Comparison of ENCODE assay signal across 23 cellular contexts in genomic region chr14:100084591-100084990, GRCh38. TPM values are rescaled to one million over a fixed set of nuclear protein-coding genes. Genes with fewer than 3 reads are reported as not detected.
DNase-seq lines count a peak whose midpoint lies in the region; ATAC-seq and TF ChIP-seq lines count a peak whose summit lies in the region.
"Had no signal": no experiment of that assay in that cellular context is flagged by ENCODE, and none has a peak within 500 bp of the region (broad histone marks: within the 10 kb centered on the region; RNA-seq: fewer than 3 reads in every experiment).

No MANE protein-coding gene starts in this region.

- H3K27ac Mint-ChIP-seq in T-cell (peak overlapping the region; percentile 95 to 97), type B pancreatic cell (no peak overlapping the region)
- peak overlapping the region; percentile 90 for H3K27ac Mint-ChIP-seq in activated naive CD8-positive, alpha-beta T cell treated with anti-CD3 and anti-CD28 coated beads, Interleukin-2, amount 50 U/mL, for 24 hours
- H3K27ac Mint-ChIP-seq: neural progenitor cell had no signal

- H3K27me3 Mint-ChIP-seq in activated T-cell treated with anti-CD3 and anti-CD28 coated beads, Interleukin-2, amount 50 U/mL, for 4 hours (ENCODE audit: low read depth) = no peaks in the 10 kb centered on the region
- H3K27me3 Mint-ChIP-seq in T-cell = no peaks in the 10 kb centered on the region
- no peaks in the 10 kb centered on the region for H3K27me3 Mint-ChIP-seq in activated naive CD8-positive, alpha-beta T cell treated with anti-CD3 and anti-CD28 coated beads, Interleukin-2, amount 50 U/mL, for 24 hours
- no peaks in the 10 kb centered on the region for H3K27me3 Mint-ChIP-seq in type B pancreatic cell

- no peaks in the 10 kb centered on the region for H3K9me3 Mint-ChIP-seq in activated T-cell treated with anti-CD3 and anti-CD28 coated beads, Interleukin-2, amount 50 U/mL, for 4 hours
- H3K9me3 Mint-ChIP-seq in T-cell (no peaks in the 10 kb centered on the region), type B pancreatic cell (no peaks in the 10 kb centered on the region)
- H3K9me3 Mint-ChIP-seq in activated naive CD8-positive, alpha-beta T cell treated with anti-CD3 and anti-CD28 coated beads, Interleukin-2, amount 50 U/mL, for 24 hours = no peaks in the 10 kb centered on the region

- no peak overlapping the region for H3K27ac ChIP-seq in psoas muscle
- H3K27ac ChIP-seq: cardiac muscle cell, gastrocnemius medialis, HL-60, neural progenitor cell, thoracic aorta, WERI-Rb-1 had no signal

- peaks cover 37% of the 10 kb centered on the region for H3K36me3 Mint-ChIP-seq in activated T-cell treated with anti-CD3 and anti-CD28 coated beads, Interleukin-2, amount 50 U/mL, for 4 hours (ENCODE audit: insufficient read depth)
- H3K36me3 Mint-ChIP-seq in T-cell (peaks cover 66% of the 10 kb centered on the region), type B pancreatic cell (peaks cover 19% of the 10 kb centered on the region)
- H3K36me3 Mint-ChIP-seq in activated naive CD8-positive, alpha-beta T cell treated with anti-CD3 and anti-CD28 coated beads, Interleukin-2, amount 50 U/mL, for 24 hours (ENCODE audit: low read depth) = peaks cover 70% of the 10 kb centered on the region

- POLR2A ChIA-PET in T-cell (lab: Charles Lee) = interaction anchor here (0.6 to 2.7 kb wide), 8 partner anchors 11 to 150 kb away, joined by 3 to 14 read pairs (median 7); partner anchors contain the start of gene EVL (in 1 of the 2)

- 84 to 89% (median 85%) methylated on average over 10 of the region's 10 CpGs for WGBS in psoas muscle, 3 donors

- no peak for DNase-seq in activated T-cell treated with anti-CD3 and anti-CD28 coated beads, Interleukin-2, amount 50 U/mL, for 4 hours
- no peak for DNase-seq in activated T-cell treated with anti-CD3 and anti-CD28 coated beads, Interleukin-2, amount 50 U/mL, for 1 hour
- DNase-seq in T-cell = no peak
- no peak for DNase-seq in activated naive CD8-positive, alpha-beta T cell treated with anti-CD3 and anti-CD28 coated beads, Interleukin-2, amount 50 U/mL, for 24 hours
- DNase-seq in stimulated activated CD8-positive, alpha-beta memory T cell treated with anti-CD3 and anti-CD28 coated beads, Interleukin-4, amount 100 ng/mL, for 48 hours = peak; percentile 22
- DNase-seq in psoas muscle = no peak
- DNase-seq in type B pancreatic cell (ENCODE audit: extremely low spot score, unreplicated experiment) = no peak
- DNase-seq: amygdala, DMS79, gastrocnemius medialis, IMR-90, mesendoderm, MM.1S, NCI-H774, OCI-M1, SIG-M5, WERI-Rb-1 had no signal

- intact Hi-C loops in psoas muscle (cut with DNase I) = no loop called here

- H3K36me3 ChIP-seq in psoas muscle (ENCODE audit: insufficient read depth in 1 of 2, low read depth in 1 of 2) = peaks cover 0 to 27% of the 10 kb centered on the region in 2 donors
- H3K36me3 ChIP-seq: gastrocnemius medialis, neural progenitor cell, thoracic aorta had no signal

- no peak for TF ChIP-seq CTCF in psoas muscle (IDR thresholded peaks at IDR 0.05)
- TF ChIP-seq CTCF in type B pancreatic cell (conservative IDR thresholded peaks at IDR 0.05) = no peak

- H3K9me3 ChIP-seq in psoas muscle = no peaks in the 10 kb centered on the region
- H3K9me3 ChIP-seq: gastrocnemius medialis, thoracic aorta had no signal

- no peak for ATAC-seq in activated T-cell treated with anti-CD3 and anti-CD28 coated beads, Interleukin-2, amount 50 U/mL, for 4 hours
- ATAC-seq in T-cell (replicated peaks in 1 of 4) = no peak
- ATAC-seq in activated naive CD8-positive, alpha-beta T cell treated with anti-CD3 and anti-CD28 coated beads, Interleukin-2, amount 50 U/mL, for 24 hours = no peak
- ATAC-seq in HG02623 (IDR thresholded peaks at IDR 0.05; ENCODE audit: unreplicated experiment) = no peak
- ATAC-seq in psoas muscle = no peak
- ATAC-seq: gastrocnemius medialis, HCT116 had no signal

- peak overlapping the region; percentile 23 for H3K4me3 Mint-ChIP-seq in activated T-cell treated with anti-CD3 and anti-CD28 coated beads, Interleukin-2, amount 50 U/mL, for 4 hours
- H3K4me3 Mint-ChIP-seq in T-cell (peak overlapping the region; percentile 49 to 87 (median 59)), type B pancreatic cell (no peak overlapping the region)
- peak overlapping the region; percentile 18 for H3K4me3 Mint-ChIP-seq in activated naive CD8-positive, alpha-beta T cell treated with anti-CD3 and anti-CD28 coated beads, Interleukin-2, amount 50 U/mL, for 24 hours
- H3K4me3 Mint-ChIP-seq: neural progenitor cell had no signal

- H3K4me1 ChIP-seq in psoas muscle = no peaks in the 10 kb centered on the region
- H3K4me1 ChIP-seq: gastrocnemius medialis had no signal

- no peaks in the 10 kb centered on the region for H3K27me3 ChIP-seq in psoas muscle (ENCODE audit: insufficient read depth in 3 of 3, low read length in 2 of 3)
- H3K27me3 ChIP-seq: cardiac muscle cell, gastrocnemius medialis, neural progenitor cell had no signal

- peaks cover 95% of the 10 kb centered on the region for H3K4me1 Mint-ChIP-seq in activated T-cell treated with anti-CD3 and anti-CD28 coated beads, Interleukin-2, amount 50 U/mL, for 4 hours (ENCODE audit: low read depth)
- H3K4me1 Mint-ChIP-seq in T-cell = peaks cover 95 to 99% (median 98%) of the 10 kb centered on the region in 3 donors
- peaks cover 96% of the 10 kb centered on the region for H3K4me1 Mint-ChIP-seq in activated naive CD8-positive, alpha-beta T cell treated with anti-CD3 and anti-CD28 coated beads, Interleukin-2, amount 50 U/mL, for 24 hours
- H3K4me1 Mint-ChIP-seq in type B pancreatic cell (ENCODE audit: unreplicated experiment) = peaks cover 2% of the 10 kb centered on the region

- no peak overlapping the region for H3K4me3 ChIP-seq in psoas muscle
- H3K4me3 ChIP-seq: cardiac muscle cell, gastrocnemius medialis, neural progenitor cell, thoracic aorta had no signal

- CTCF ChIA-PET in T-cell (lab: Charles Lee) = interaction anchor here (0.6 to 2.0 kb wide), 6 partner anchors 12 to 391 kb away, joined by 3 to 9 read pairs (median 3); partner anchors contain the start of gene EVL (in 1 of the 2)

RNA-seq across cellular contexts. Expression of gene EVL, which starts 19.4 kb away (rescaled TPM):
- total RNA-seq in activated T-cell treated with anti-CD3 and anti-CD28 coated beads, Interleukin-2, amount 50 U/mL, for 4 hours = 100 to 1,000 TPM in 2 of 3 donors, 10 to 100 TPM in 1; 79.4 to 112 (median 107) TPM
- 1,000 to 10,000 TPM; 1,049 to 1,157 (median 1,125) TPM for total RNA-seq in T-cell
- 10 to 100 TPM; 14.9 to 30.4 (median 25.0) TPM for total RNA-seq in psoas muscle
- polyA plus RNA-seq in psoas muscle = 10 to 100 TPM in 2 of 3 donors, 1 to 10 TPM in 1; 9.6 to 17.1 (median 10.6) TPM
- total RNA-seq in type B pancreatic cell (ENCODE audit: low replicate concordance) = 66.3 and 159 TPM in 2 replicates
